8 cellular contexts compared by ENCODE assay signal in the genomic region with DNA sequence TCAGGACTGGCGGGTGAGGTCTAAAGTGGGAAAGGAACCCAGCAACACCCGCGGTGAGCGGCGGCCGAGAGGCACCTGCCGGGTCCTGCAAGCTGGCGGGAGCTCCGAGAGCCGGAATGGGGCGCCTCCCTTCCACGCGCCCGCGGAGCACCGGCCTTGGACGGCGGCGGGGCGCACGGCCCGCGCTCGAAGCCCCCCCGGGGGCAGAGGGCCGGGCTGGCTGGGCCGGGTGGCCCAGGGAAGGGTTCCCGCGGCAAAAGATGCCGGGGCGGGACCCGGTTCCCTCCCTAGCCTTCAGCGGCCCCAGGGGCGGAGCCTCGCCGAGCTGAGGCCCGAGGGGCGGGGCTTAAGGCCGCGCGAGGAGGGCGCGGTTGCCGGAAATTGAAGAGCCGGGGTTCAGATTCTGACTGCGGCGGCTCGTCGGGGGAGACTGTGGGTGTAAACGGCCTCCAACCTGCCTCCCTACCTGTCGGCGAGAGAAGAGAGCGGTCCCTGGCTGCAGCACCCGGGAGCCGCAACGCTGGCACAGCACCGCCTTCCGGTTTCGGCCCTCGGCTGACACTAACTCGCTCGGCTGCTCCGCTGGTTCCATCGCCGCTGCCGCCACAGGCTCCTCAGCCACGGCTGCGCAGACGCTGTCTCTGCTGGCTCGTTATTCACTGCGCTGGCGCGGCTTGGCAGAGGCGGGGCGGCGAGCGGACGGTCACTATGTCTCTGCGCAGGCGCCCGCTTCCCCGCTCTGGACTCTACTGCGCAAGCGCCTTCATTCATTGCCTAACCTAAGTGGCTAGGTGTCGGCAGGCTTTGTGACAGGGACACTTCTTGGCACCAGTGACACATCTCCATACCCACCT. TPM values are rescaled to one million over a fixed set of nuclear protein-coding genes. Genes with fewer than 3 reads are reported as not detected.
DNase-seq lines count a peak whose midpoint lies in the region; ATAC-seq, FAIRE-seq and TF ChIP-seq lines count a peak whose summit lies in the region.

A gene (minus strand): TSS at position 643 of the 854 bp plus-strand sequence. CDS start 51 bp downstream, at position 592.

- TF ChIP-seq POLR2A in esophagus squamous epithelium (IDR thresholded peaks at IDR 0.05), result peak in 3 of 4 donors; percentile 32 to 95 (median 92)

- peaks cover 28% of the 10 kb centered on the region for H3K4me1 Mint-ChIP-seq in activated T-cell treated with anti-CD3 and anti-CD28 coated beads, Interleukin-2, amount 50 U/mL, for 72 hours (ENCODE audit: low read depth)
- H3K4me1 Mint-ChIP-seq in naive B cell, result peaks cover 6 to 21% (median 19%) of the 10 kb centered on the region in 3 donors
- H3K4me1 Mint-ChIP-seq in stimulated activated memory B cell treated with anti-CD40 and anti-IgM and Interleukin-4, amounts not matched to agents 10 μg/mL and 1 μg/mL and 100 μg/mL, for 72 hours, result peaks cover 9% of the 10 kb centered on the region

- DNase-seq in DMS79 treated with DMSO at 0.1 percent for 48 hours (lab: John Stamatoyannopoulos, UW) (peak; percentile 95), RCC 7860 (ENCODE audit: low spot score) (peak; percentile 92), esophagus squamous epithelium (lab: John Stamatoyannopoulos, UW) (peak; percentile 65), naive B cell (peak; percentile 96)
- DNase-seq in activated T-cell treated with anti-CD3 and anti-CD28 coated beads, Interleukin-2, amount 50 U/mL, for 72 hours, result peak; percentile 97 to 98

- H3K27ac Mint-ChIP-seq in activated T-cell treated with anti-CD3 and anti-CD28 coated beads, Interleukin-2, amount 50 U/mL, for 72 hours, result peak within 1 kb of the TSS; percentile 94
- H3K27ac Mint-ChIP-seq in naive B cell, result peak within 1 kb of the TSS; percentile 89 to 99 (median 98)
- H3K27ac Mint-ChIP-seq in stimulated activated memory B cell treated with anti-CD40 and anti-IgM and Interleukin-4, amounts not matched to agents 10 μg/mL and 1 μg/mL and 100 μg/mL, for 72 hours, result peak within 1 kb of the TSS; percentile 79

- peak within 1 kb of the TSS; percentile 70 to 86 (median 78) for H3K4me3 ChIP-seq in esophagus squamous epithelium

- intact Hi-C loops in esophagus squamous epithelium (cut with DNase I), result no loop called here

- H3K27ac ChIP-seq in KOPT-K1 (ENCODE audit: low read depth, low read length, poor library complexity, severe bottlenecking) (peak within 1 kb of the TSS; percentile 80), esophagus squamous epithelium (peak within 1 kb of the TSS; percentile 94 to 97 (median 96))

- no peaks in the 10 kb centered on the region for H3K27me3 Mint-ChIP-seq in activated T-cell treated with anti-CD3 and anti-CD28 coated beads, Interleukin-2, amount 50 U/mL, for 72 hours (ENCODE audit: low read depth)
- no peaks in the 10 kb centered on the region for H3K27me3 Mint-ChIP-seq in naive B cell
- H3K27me3 Mint-ChIP-seq in stimulated activated memory B cell treated with anti-CD40 and anti-IgM and Interleukin-4, amounts not matched to agents 10 μg/mL and 1 μg/mL and 100 μg/mL, for 72 hours, result no peaks in the 10 kb centered on the region

- no peaks in the 10 kb centered on the region for H3K27me3 ChIP-seq in esophagus squamous epithelium

- WGBS in esophagus squamous epithelium, 2 donors, result 0% methylated on average over 3 to 16 of the region's 85 CpGs

- ATAC-seq in GM21786 (IDR thresholded peaks at IDR 0.05; ENCODE audit: unreplicated experiment) (peak; percentile 89), naive B cell (ENCODE audit: low read depth in 2 of 2) (peak; percentile 88)
- peak; percentile 93 for ATAC-seq in activated T-cell treated with anti-CD3 and anti-CD28 coated beads, Interleukin-2, amount 50 U/mL, for 72 hours (replicated peaks in 1 of 2)
- ATAC-seq in stimulated activated memory B cell treated with anti-CD40 and anti-IgM and Interleukin-4, amounts not matched to agents 10 μg/mL and 1 μg/mL and 100 μg/mL, for 72 hours, result peak; percentile 96

- peak in 3 of 6 experiments; percentile 16 to 45 (median 24) for TF ChIP-seq CTCF in esophagus squamous epithelium (IDR thresholded peaks at IDR 0.05)

- H3K36me3 Mint-ChIP-seq in activated T-cell treated with anti-CD3 and anti-CD28 coated beads, Interleukin-2, amount 50 U/mL, for 72 hours (ENCODE audit: insufficient read depth in 2 of 2), result peaks cover 4 to 9% of the 10 kb centered on the region in 2 donors
- peaks cover 10 to 13% of the 10 kb centered on the region in 2 donors for H3K36me3 Mint-ChIP-seq in naive B cell
- H3K36me3 Mint-ChIP-seq in stimulated activated memory B cell treated with anti-CD40 and anti-IgM and Interleukin-4, amounts not matched to agents 10 μg/mL and 1 μg/mL and 100 μg/mL, for 72 hours, result peaks cover 21% of the 10 kb centered on the region

- H3K4me1 ChIP-seq in esophagus squamous epithelium, result peaks cover 12 to 38% (median 13%) of the 10 kb centered on the region in 3 donors

- H3K9me3 ChIP-seq in KOPT-K1 (ENCODE audit: insufficient read depth, low read length, poor library complexity, severe bottlenecking) (no peaks in the 10 kb centered on the region), esophagus squamous epithelium (no peaks in the 10 kb centered on the region)

- H3K36me3 ChIP-seq in KOPT-K1 (ENCODE audit: insufficient read depth, low read length), result peaks cover 47% of the 10 kb centered on the region
- H3K36me3 ChIP-seq in esophagus squamous epithelium, result peaks cover 9 to 36% (median 15%) of the 10 kb centered on the region in 3 donors

- FAIRE-seq in RCC 7860 (lab: Jason Lieb, UNC), result peak; percentile 51

- H3K9me3 Mint-ChIP-seq in activated T-cell treated with anti-CD3 and anti-CD28 coated beads, Interleukin-2, amount 50 U/mL, for 72 hours, result no peaks in the 10 kb centered on the region
- H3K9me3 Mint-ChIP-seq in naive B cell, result no peaks in the 10 kb centered on the region
- no peaks in the 10 kb centered on the region for H3K9me3 Mint-ChIP-seq in stimulated activated memory B cell treated with anti-CD40 and anti-IgM and Interleukin-4, amounts not matched to agents 10 μg/mL and 1 μg/mL and 100 μg/mL, for 72 hours

- H3K4me3 Mint-ChIP-seq in activated T-cell treated with anti-CD3 and anti-CD28 coated beads, Interleukin-2, amount 50 U/mL, for 72 hours, result peak within 1 kb of the TSS; percentile 93 to 97
- H3K4me3 Mint-ChIP-seq in naive B cell, result peak within 1 kb of the TSS; percentile 81 to 100 (median 97)
- peak within 1 kb of the TSS; percentile 81 for H3K4me3 Mint-ChIP-seq in stimulated activated memory B cell treated with anti-CD40 and anti-IgM and Interleukin-4, amounts not matched to agents 10 μg/mL and 1 μg/mL and 100 μg/mL, for 72 hours

RNA-seq across cellular contexts. Expression of the gene that starts here (rescaled TPM):
- 10 to 100 TPM in 1 of 2 donors, 1 to 10 TPM in 1; 8.4 to 10.8 TPM for total RNA-seq in activated T-cell treated with anti-CD3 and anti-CD28 coated beads, Interleukin-2, amount 50 U/mL, for 72 hours
- 10 to 100 TPM in 2 of 4 donors, 1 to 10 TPM in 2; 4.9 to 10.4 (median 8.0) TPM for total RNA-seq in esophagus squamous epithelium
- polyA plus RNA-seq in naive B cell (ENCODE audit: low read depth in 6 of 6), result 10 to 100 TPM; 13.9 to 25.0 (median 19.1) TPM

Comparison
In these comparisons a context has a peak if more than half of its experiments do, and no peak if none do; other contexts are left out.
1. Peak in every context shown above with its lines: DNase-seq, ATAC-seq, H3K4me3 ChIP-seq and H3K27ac ChIP-seq.